22 cellular contexts compared by ENCODE assay signal in the genomic region with DNA sequence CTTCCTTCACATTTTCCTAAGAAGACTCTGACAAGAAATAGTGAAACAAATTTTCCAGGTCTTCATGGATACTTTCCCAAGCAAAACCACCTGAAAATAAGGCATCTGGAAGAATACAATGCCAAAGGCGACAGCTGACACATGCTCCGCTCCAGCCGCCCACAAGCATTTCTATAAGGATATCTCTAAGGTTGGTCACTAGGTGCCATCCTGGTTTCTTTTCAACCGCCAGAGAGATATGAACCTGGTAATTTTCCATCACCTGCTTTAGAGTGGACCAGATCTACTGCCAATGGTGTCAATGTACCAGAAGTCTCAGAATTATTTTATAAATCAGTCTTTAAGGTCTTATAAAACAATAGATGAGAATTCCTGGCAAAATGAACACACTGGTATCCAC.
DNase-seq lines count a peak whose midpoint lies in the region; ATAC-seq and TF ChIP-seq lines count a peak whose summit lies in the region.
"Had no signal": no experiment of that assay in that cellular context is flagged by ENCODE, and none has a peak within 500 bp of the region (broad histone marks: within the 10 kb centered on the region; RNA-seq: fewer than 3 reads in every experiment).

No MANE protein-coding gene starts in this region.

- H3K27me3 Mint-ChIP-seq in Calu3 (ENCODE audit: unreplicated experiment) = no peaks in the 10 kb centered on the region
- H3K27me3 Mint-ChIP-seq in stimulated activated naive CD8-positive, alpha-beta T cell treated with anti-CD3 and anti-CD28 coated beads, Interleukin-15, amount 100 ng/mL, for 72 hours = no peaks in the 10 kb centered on the region
- H3K27me3 Mint-ChIP-seq: stimulated activated memory B cell treated with anti-CD40 and anti-IgM and Interleukin-4, amounts not matched to agents 10 μg/mL and 1 μg/mL and 100 μg/mL, for 72 hours had no signal

- CTCF ChIA-PET in Calu3 (lab: Charles Lee) = interaction anchor here (0.8 to 1.5 kb wide), 3 partner anchors 9 to 98 kb away, joined by 4 to 5 read pairs (median 4); partner anchors contain the start of gene GAREM1

- DNase-seq in Calu3 (no peak), SHP77 treated with DMSO at 0.1 percent for 48 hours (lab: John Stamatoyannopoulos, UW) (peak; percentile 43), foreskin keratinocyte (no peak), NCI-H446 (lab: John Stamatoyannopoulos, UW) (no peak), coronary artery (ENCODE audit: low spot score) (no peak)
- DNase-seq in stimulated activated naive CD8-positive, alpha-beta T cell treated with anti-CD3 and anti-CD28 coated beads, Interleukin-15, amount 100 ng/mL, for 72 hours = no peak
- DNase-seq: activated CD8-positive, alpha-beta T cell treated with anti-CD3 and anti-CD28 coated beads, Interleukin-2, amount 10 ng/mL, durations not matched to agents 7 days and 5 days; activated gamma-delta T cell; activated T-cell treated with anti-CD3 and anti-CD28 coated beads for 4 hours; CD4-positive, alpha-beta memory T cell; effector memory CD4-positive, alpha-beta T cell; naive thymus-derived CD4-positive, alpha-beta T cell; NCI-H187 treated with DMSO at 0.1 percent for 48 hours; nucleus accumbens; stimulated activated CD4-positive, alpha-beta T cell treated with anti-CD3 and anti-CD28 coated beads, Interleukin-4, amount 100 ng/mL, for 1 hour had no signal

- H3K9me3 Mint-ChIP-seq in Calu3 (ENCODE audit: low read depth, unreplicated experiment) = no peaks in the 10 kb centered on the region
- no peaks in the 10 kb centered on the region for H3K9me3 Mint-ChIP-seq in stimulated activated naive CD8-positive, alpha-beta T cell treated with anti-CD3 and anti-CD28 coated beads, Interleukin-15, amount 100 ng/mL, for 72 hours
- H3K9me3 Mint-ChIP-seq: naive thymus-derived CD4-positive, alpha-beta T cell; stimulated activated memory B cell treated with anti-CD40 and anti-IgM and Interleukin-4, amounts not matched to agents 10 μg/mL and 1 μg/mL and 100 μg/mL, for 72 hours had no signal

- BruUV-seq in Calu3 (replicated peaks; lab: Mats Ljungman, UMichigan) = no TSS peak

- H3K27ac ChIP-seq in foreskin keratinocyte = peak overlapping the region; percentile 80
- H3K27ac ChIP-seq in skin epidermis = peak overlapping the region in 19 of 21 experiments; percentile 16 to 86 (median 72)
- H3K27ac ChIP-seq in coronary artery = no peak overlapping the region
- H3K27ac ChIP-seq: gastroesophageal sphincter, SJCRH30, testis had no signal

- H3K4me3 Mint-ChIP-seq in Calu3 (ENCODE audit: low read depth, unreplicated experiment) = no peak overlapping the region
- H3K4me3 Mint-ChIP-seq in stimulated activated naive CD8-positive, alpha-beta T cell treated with anti-CD3 and anti-CD28 coated beads, Interleukin-15, amount 100 ng/mL, for 72 hours = no peak overlapping the region
- H3K4me3 Mint-ChIP-seq: activated CD8-positive, alpha-beta T cell treated with anti-CD3 and anti-CD28 coated beads, Interleukin-2, amount 10 ng/mL, durations not matched to agents 7 days and 5 days; CD4-positive, alpha-beta memory T cell; naive thymus-derived CD4-positive, alpha-beta T cell; stimulated activated memory B cell treated with anti-CD40 and anti-IgM and Interleukin-4, amounts not matched to agents 10 μg/mL and 1 μg/mL and 100 μg/mL, for 72 hours had no signal

- H3K27ac Mint-ChIP-seq in Calu3 (ENCODE audit: unreplicated experiment) = peak overlapping the region; percentile 78
- no peak overlapping the region for H3K27ac Mint-ChIP-seq in stimulated activated naive CD8-positive, alpha-beta T cell treated with anti-CD3 and anti-CD28 coated beads, Interleukin-15, amount 100 ng/mL, for 72 hours
- H3K27ac Mint-ChIP-seq: activated CD8-positive, alpha-beta T cell treated with anti-CD3 and anti-CD28 coated beads, Interleukin-2, amount 10 ng/mL, durations not matched to agents 7 days and 5 days; CD4-positive, alpha-beta memory T cell; naive thymus-derived CD4-positive, alpha-beta T cell; stimulated activated memory B cell treated with anti-CD40 and anti-IgM and Interleukin-4, amounts not matched to agents 10 μg/mL and 1 μg/mL and 100 μg/mL, for 72 hours had no signal

- H3K36me3 Mint-ChIP-seq in Calu3 (ENCODE audit: insufficient read depth, unreplicated experiment) = peaks cover 33% of the 10 kb centered on the region
- H3K36me3 Mint-ChIP-seq: CD4-positive, alpha-beta memory T cell; naive thymus-derived CD4-positive, alpha-beta T cell; stimulated activated memory B cell treated with anti-CD40 and anti-IgM and Interleukin-4, amounts not matched to agents 10 μg/mL and 1 μg/mL and 100 μg/mL, for 72 hours had no signal

- no peak for TF ChIP-seq CTCF in Calu3 (IDR thresholded peaks at IDR 0.05; ENCODE audit: unreplicated experiment)
- no peak for TF ChIP-seq CTCF in foreskin keratinocyte (conservative IDR thresholded peaks at IDR 0.05)
- no peak for TF ChIP-seq CTCF in coronary artery (IDR thresholded peaks at IDR 0.05)

- ATAC-seq in foreskin keratinocyte (no peak), HG03520 (IDR thresholded peaks at IDR 0.05; ENCODE audit: unreplicated experiment) (no peak)
- ATAC-seq in stimulated activated naive CD8-positive, alpha-beta T cell treated with anti-CD3 and anti-CD28 coated beads, Interleukin-15, amount 100 ng/mL, for 72 hours = no peak
- ATAC-seq: activated CD4-positive, CD25-positive, alpha-beta regulatory T cell treated with anti-CD3 and anti-CD28 coated beads, Interleukin-2, amount 50 U/mL, for 24 hours; activated CD8-positive, alpha-beta T cell treated with anti-CD3 and anti-CD28 coated beads, Interleukin-2, amount 10 ng/mL, durations not matched to agents 7 days and 5 days; gastroesophageal sphincter; naive thymus-derived CD4-positive, alpha-beta T cell; stimulated activated memory B cell treated with anti-CD40 and anti-IgM and Interleukin-4, amounts not matched to agents 10 μg/mL and 1 μg/mL and 100 μg/mL, for 72 hours had no signal

- H3K4me3 ChIP-seq in skin epidermis (no peak overlapping the region), coronary artery (no peak overlapping the region)
- H3K4me3 ChIP-seq: gastroesophageal sphincter, SJCRH30, testis had no signal

- H3K4me1 Mint-ChIP-seq in Calu3 (ENCODE audit: low read depth, unreplicated experiment) = peaks cover 52% of the 10 kb centered on the region
- no peaks in the 10 kb centered on the region for H3K4me1 Mint-ChIP-seq in stimulated activated naive CD8-positive, alpha-beta T cell treated with anti-CD3 and anti-CD28 coated beads, Interleukin-15, amount 100 ng/mL, for 72 hours
- H3K4me1 Mint-ChIP-seq: CD4-positive, alpha-beta memory T cell; naive thymus-derived CD4-positive, alpha-beta T cell; stimulated activated memory B cell treated with anti-CD40 and anti-IgM and Interleukin-4, amounts not matched to agents 10 μg/mL and 1 μg/mL and 100 μg/mL, for 72 hours had no signal

- H3K4me1 ChIP-seq in foreskin keratinocyte = peaks cover 28% of the 10 kb centered on the region
- H3K4me1 ChIP-seq: testis had no signal

- H3K27me3 ChIP-seq in foreskin keratinocyte = no peaks in the 10 kb centered on the region
- H3K27me3 ChIP-seq: gastroesophageal sphincter, SJCRH30, testis had no signal

- intact Hi-C loops in Calu3 (cut with micrococcal nuclease; ENCODE audit: unreplicated experiment) = loop anchor here (2.0 to 5.0 kb wide), 4 partner anchors 71 to 216 kb away; no protein-coding TSS in a partner anchor

Comparison
In these comparisons a context has a peak if more than half of its experiments do, and no peak if none do; other contexts are left out.
1. H3K27ac ChIP-seq: peak in foreskin keratinocyte (single experiment) and skin epidermis (19 of 21); none in coronary artery (0 of 2).